9 cellular contexts compared by ENCODE assay signal in genomic region chr15:72197460-72198409, GRCh38. TPM values are rescaled to one million over a fixed set of nuclear protein-coding genes. Genes with fewer than 3 reads are reported as not detected.
A peak's percentile ranks its signal among the peaks of the same experiment; 100 is the strongest.
DNase-seq lines count a peak whose midpoint lies in the region; ATAC-seq and TF ChIP-seq lines count a peak whose summit lies in the region.
"Had no signal": no experiment of that assay in that cellular context is flagged by ENCODE, and none has a peak within 500 bp of the region (broad histone marks: within the 10 kb centered on the region; RNA-seq: fewer than 3 reads in every experiment).

Gene GRAMD2A, minus strand, starts transcription at chr15:72197787.

- H3K27me3 ChIP-seq in neural cell (ENCODE audit: insufficient read depth, low read depth, low read length) = peaks cover 30% of the 10 kb centered on the region
- no peaks in the 10 kb centered on the region for H3K27me3 ChIP-seq in vagina
- H3K27me3 ChIP-seq in Karpas-422 (ENCODE audit: low read length) = no peaks in the 10 kb centered on the region

- intact Hi-C loops in activated CD8-positive, alpha-beta T cell treated with anti-CD3 and anti-CD28 coated beads for 36 hours (cut with micrococcal nuclease) = no loop called here
- intact Hi-C loops in vagina (cut with DNase I) = no loop called here

- TF ChIP-seq CTCF in activated CD8-positive, alpha-beta T cell treated with anti-CD3 and anti-CD28 coated beads for 36 hours (IDR thresholded peaks at IDR 0.05) = no peak
- TF ChIP-seq CTCF in neural cell (IDR thresholded peaks at IDR 0.05; ENCODE audit: poor library complexity, severe bottlenecking) (no peak), vagina (IDR thresholded peaks at IDR 0.05) (no peak)

- H3K9me2 ChIP-seq in neural cell (ENCODE audit: insufficient read depth, low read length) (no peaks in the 10 kb centered on the region), Karpas-422 (replicated peaks; ENCODE audit: insufficient read depth, low read length) (no peaks in the 10 kb centered on the region)

- no peak for TF ChIP-seq RAD21 in neural cell (conservative IDR thresholded peaks at IDR 0.05)

- H4K20me1 ChIP-seq in neural cell (ENCODE audit: insufficient read depth) = no peaks in the 10 kb centered on the region
- H4K20me1 ChIP-seq in Karpas-422 (ENCODE audit: insufficient read depth, low read depth, low read length) = peaks cover 28% of the 10 kb centered on the region

- CTCF ChIA-PET in activated CD8-positive, alpha-beta T cell treated with anti-CD3 and anti-CD28 coated beads for 36 hours (lab: Charles Lee) = interaction anchor here (0.7 to 5.0 kb wide), 7 partner anchors 12 to 88 kb away, joined by 3 to 35 read pairs (median 3); partner anchors contain the start of gene PKM

- H3K4me3 Mint-ChIP-seq in activated CD8-positive, alpha-beta T cell treated with anti-CD3 and anti-CD28 coated beads for 36 hours = peak within 1 kb of the TSS; percentile 58

- no peak for TF ChIP-seq POLR2A in vagina (IDR thresholded peaks at IDR 0.05)

- ATAC-seq in HG02798 (IDR thresholded peaks at IDR 0.05; ENCODE audit: poor library complexity, unreplicated experiment) (peak; percentile 43), HG03460 (IDR thresholded peaks at IDR 0.05; ENCODE audit: unreplicated experiment) (no peak)
- ATAC-seq in activated CD8-positive, alpha-beta T cell treated with anti-CD3 and anti-CD28 coated beads for 36 hours = peak; percentile 52

- TF ChIP-seq EP300 in neural cell (conservative IDR thresholded peaks at IDR 0.05; ENCODE audit: poor library complexity, severe bottlenecking) = no peak

- H3K4me1 Mint-ChIP-seq in activated CD8-positive, alpha-beta T cell treated with anti-CD3 and anti-CD28 coated beads for 36 hours (ENCODE audit: low read depth) = peaks cover 17% of the 10 kb centered on the region

- no peak within 1 kb of the TSS for H3K4me2 ChIP-seq in neural cell (ENCODE audit: low read length)
- no peak within 1 kb of the TSS for H3K4me2 ChIP-seq in Karpas-422 (ENCODE audit: low read depth, low read length, poor library complexity, severe bottlenecking)

- DNase-seq in D341Med (ENCODE audit: low spot score) = peak; percentile 92
- peak; percentile 51 for DNase-seq in activated CD8-positive, alpha-beta T cell treated with anti-CD3 and anti-CD28 coated beads for 36 hours
- peak; percentile 24 for DNase-seq in fibroblast of gingiva (ENCODE audit: low read depth)
- DNase-seq in vagina (ENCODE audit: extremely low spot score in 2 of 2) = no peak
- DNase-seq in Karpas-422 = no peak

- H3K9ac ChIP-seq in neural cell (ENCODE audit: low read length) = no peak within 1 kb of the TSS
- no peak within 1 kb of the TSS for H3K9ac ChIP-seq in Karpas-422 (ENCODE audit: low read length)

- H3K27ac Mint-ChIP-seq in activated CD8-positive, alpha-beta T cell treated with anti-CD3 and anti-CD28 coated beads for 36 hours = peak within 1 kb of the TSS; percentile 52

- no peaks in the 10 kb centered on the region for H3F3A ChIP-seq in neural cell (ENCODE audit: insufficient read depth, low read length, poor library complexity, severe bottlenecking)

- peaks cover 11% of the 10 kb centered on the region for H3K27me3 Mint-ChIP-seq in activated CD8-positive, alpha-beta T cell treated with anti-CD3 and anti-CD28 coated beads for 36 hours

- H3K9me3 ChIP-seq in neural cell (ENCODE audit: low read length) (no peaks in the 10 kb centered on the region), vagina (no peaks in the 10 kb centered on the region), Karpas-422 (ENCODE audit: low read length) (no peaks in the 10 kb centered on the region)

- H3K27ac ChIP-seq in neural cell (ENCODE audit: low read length) (no peak within 1 kb of the TSS), vagina (peak within 1 kb of the TSS; percentile 62), Karpas-422 (ENCODE audit: low read length) (no peak within 1 kb of the TSS)

- no peaks in the 10 kb centered on the region for H3K9me3 Mint-ChIP-seq in activated CD8-positive, alpha-beta T cell treated with anti-CD3 and anti-CD28 coated beads for 36 hours

- H3K36me3 ChIP-seq in neural cell (ENCODE audit: insufficient read depth, low read length) (peaks cover 6% of the 10 kb centered on the region), vagina (peaks cover 0 to 36% of the 10 kb centered on the region in 2 donors), Karpas-422 (ENCODE audit: insufficient read depth, low read length) (peaks cover 41% of the 10 kb centered on the region)

- peaks cover 49% of the 10 kb centered on the region for H3K36me3 Mint-ChIP-seq in activated CD8-positive, alpha-beta T cell treated with anti-CD3 and anti-CD28 coated beads for 36 hours (ENCODE audit: low read depth)

- H2AFZ ChIP-seq in neural cell (ENCODE audit: low read depth, low read length) (no peak within 1 kb of the TSS), Karpas-422 (ENCODE audit: low read length) (no peak within 1 kb of the TSS)

- POLR2A ChIA-PET in activated CD8-positive, alpha-beta T cell treated with anti-CD3 and anti-CD28 coated beads for 36 hours (lab: Charles Lee) = interaction anchor here (1.0 to 3.3 kb wide), 16 partner anchors 10 to 115 kb away, joined by 3 to 23 read pairs (median 5); partner anchors contain the start of gene PKM

- H3K4me3 ChIP-seq in neural cell (ENCODE audit: low read length) (peak within 1 kb of the TSS; percentile 37), vagina (peak within 1 kb of the TSS; percentile 46 to 49), Karpas-422 (ENCODE audit: low read length) (no peak within 1 kb of the TSS)

- no peaks in the 10 kb centered on the region for H3K79me2 ChIP-seq in neural cell (replicated peaks; ENCODE audit: insufficient read depth, low read length)
- H3K79me2 ChIP-seq in Karpas-422 (ENCODE audit: low read length) = no peaks in the 10 kb centered on the region

- H3K4me1 ChIP-seq in vagina (peaks cover 11% of the 10 kb centered on the region), Karpas-422 (ENCODE audit: low read length) (0 out of 2 replicates have a peak, but pooled peaks cover 2% of the 10 kb centered on the region)

TF ChIP-seq in neural cell, 6 proteins besides CTCF, POLR2A, EP300 and RAD21:
- TF ChIP-seq EZH2 (IDR thresholded peaks at IDR 0.05; ENCODE audit: borderline replicate concordance, insufficient read depth, low read length, poor library complexity, severe bottlenecking) (peak; percentile 12), SMC3 (conservative IDR thresholded peaks at IDR 0.05; ENCODE audit: poor library complexity) (no peak)

RNA-seq across cellular contexts. Expression of gene GRAMD2A, which starts in this region (rescaled TPM):
- total RNA-seq in activated CD8-positive, alpha-beta T cell treated with anti-CD3 and anti-CD28 coated beads for 36 hours = not detected
- polyA plus RNA-seq in neural cell = 1.9 and 3.2 TPM in 2 replicates
- polyA minus RNA-seq in neural cell = 2.1 and 2.9 TPM in 2 replicates
- 7.4 TPM for total RNA-seq in vagina
- total RNA-seq in Karpas-422 (2014; rRNA removed; shearing (Covaris generic); ENCODE audit: low replicate concordance) = not detected in 2 replicates
- total RNA-seq: LHCN-M2 had no signal

Comparison
In these comparisons a context has a peak if more than half of its experiments do, and no peak if none do; other contexts are left out.
1. Peak in DNase-seq and ATAC-seq in activated CD8-positive, alpha-beta T cell treated with anti-CD3 and anti-CD28 coated beads for 36 hours; RNA of the gene not detected or under 1 TPM.
2. DNase-seq: peak in D341Med (single experiment) and fibroblast of gingiva (single experiment); none in vagina (0 of 2) and Karpas-422 (single experiment).